ENCODE assay signal across 20 cellular contexts in the genomic region with DNA sequence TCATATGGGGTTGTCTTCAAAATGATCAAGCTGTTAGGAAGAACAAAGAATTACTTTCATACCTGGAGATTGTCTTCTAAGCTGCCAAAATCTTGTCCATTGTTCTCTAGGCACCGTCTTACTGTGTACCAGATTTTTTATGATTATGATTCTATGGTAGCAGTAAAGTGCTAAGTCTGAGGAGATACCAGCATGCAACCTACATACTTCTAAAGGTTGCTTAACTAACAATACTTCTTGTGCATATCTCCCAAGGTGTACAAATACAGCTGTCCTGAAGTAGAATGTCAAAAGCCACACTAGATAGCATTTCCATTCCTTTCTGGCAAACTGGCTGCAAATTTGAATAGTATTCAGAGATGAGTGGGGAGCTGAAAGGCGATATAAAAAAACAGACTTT.
"Had no signal": no experiment of that assay in that cellular context is flagged by ENCODE, and none has a peak within 500 bp of the region (broad histone marks: within the 10 kb centered on the region; RNA-seq: fewer than 3 reads in every experiment).

No MANE protein-coding gene starts in this region.

- H3K36me3 ChIP-seq: esophagus muscularis mucosa, gastrocnemius medialis, heart right ventricle, neutrophil, right lobe of liver, tibial artery, upper lobe of right lung, vagina had no signal

- H3K27me3 Mint-ChIP-seq: stimulated activated memory B cell treated with anti-CD40 and anti-IgM and Interleukin-4, amounts not matched to agents 10 μg/mL and 1 μg/mL and 100 μg/mL, for 72 hours; stimulated activated naive CD8-positive, alpha-beta T cell treated with anti-CD3 and anti-CD28 coated beads, Interleukin-15, Interleukin-2, amounts not matched to agents 100 ng/mL and 50 ng/mL, for 24 hours had no signal

- H3K4me3 ChIP-seq: dorsolateral prefrontal cortex, esophagus muscularis mucosa, gastrocnemius medialis, heart right ventricle, psoas muscle, right lobe of liver, tibial artery, upper lobe of right lung, vagina had no signal

- H3K27ac ChIP-seq: dorsolateral prefrontal cortex, epithelial cell of prostate, esophagus muscularis mucosa, gastrocnemius medialis, heart right ventricle, neutrophil, psoas muscle, right lobe of liver, tibial artery, upper lobe of right lung, vagina had no signal

- ATAC-seq: gastrocnemius medialis; heart right ventricle; naive thymus-derived CD4-positive, alpha-beta T cell; psoas muscle; stimulated activated memory B cell treated with anti-CD40 and anti-IgM and Interleukin-4, amounts not matched to agents 10 μg/mL and 1 μg/mL and 100 μg/mL, for 72 hours; upper lobe of right lung had no signal

- H3K27me3 ChIP-seq: esophagus muscularis mucosa, gastrocnemius medialis, heart right ventricle, neutrophil, right lobe of liver, tibial artery, upper lobe of right lung, vagina had no signal

- H3K9me3 ChIP-seq: esophagus muscularis mucosa, gastrocnemius medialis, heart right ventricle, neutrophil, psoas muscle, right lobe of liver, tibial artery, upper lobe of right lung, vagina had no signal

- H3K36me3 Mint-ChIP-seq: stimulated activated memory B cell treated with anti-CD40 and anti-IgM and Interleukin-4, amounts not matched to agents 10 μg/mL and 1 μg/mL and 100 μg/mL, for 72 hours had no signal

- H3K9me3 Mint-ChIP-seq: naive thymus-derived CD4-positive, alpha-beta T cell; stimulated activated memory B cell treated with anti-CD40 and anti-IgM and Interleukin-4, amounts not matched to agents 10 μg/mL and 1 μg/mL and 100 μg/mL, for 72 hours; stimulated activated naive CD8-positive, alpha-beta T cell treated with anti-CD3 and anti-CD28 coated beads, Interleukin-15, Interleukin-2, amounts not matched to agents 100 ng/mL and 50 ng/mL, for 24 hours had no signal

- H3K4me3 Mint-ChIP-seq: naive thymus-derived CD4-positive, alpha-beta T cell; stimulated activated memory B cell treated with anti-CD40 and anti-IgM and Interleukin-4, amounts not matched to agents 10 μg/mL and 1 μg/mL and 100 μg/mL, for 72 hours; stimulated activated naive CD8-positive, alpha-beta T cell treated with anti-CD3 and anti-CD28 coated beads, Interleukin-15, Interleukin-2, amounts not matched to agents 100 ng/mL and 50 ng/mL, for 24 hours had no signal

- H3K4me1 ChIP-seq: esophagus muscularis mucosa, gastrocnemius medialis, heart right ventricle, psoas muscle, right lobe of liver, tibial artery, upper lobe of right lung, vagina had no signal

- DNase-seq: cortex of kidney; dorsolateral prefrontal cortex; effector CD8-positive, alpha-beta T cell; gastrocnemius medialis; heart right ventricle; hypothalamus; mesendoderm; naive thymus-derived CD4-positive, alpha-beta T cell; psoas muscle; retina; right lobe of liver; stimulated activated CD4-positive, alpha-beta T cell treated with anti-CD3 and anti-CD28 coated beads, Interleukin-4, amount 100 ng/mL, for 24 hours; tibial artery; upper lobe of right lung had no signal

- H3K27ac Mint-ChIP-seq: naive thymus-derived CD4-positive, alpha-beta T cell; stimulated activated memory B cell treated with anti-CD40 and anti-IgM and Interleukin-4, amounts not matched to agents 10 μg/mL and 1 μg/mL and 100 μg/mL, for 72 hours; stimulated activated naive CD8-positive, alpha-beta T cell treated with anti-CD3 and anti-CD28 coated beads, Interleukin-15, Interleukin-2, amounts not matched to agents 100 ng/mL and 50 ng/mL, for 24 hours had no signal
